In the genomic region with DNA sequence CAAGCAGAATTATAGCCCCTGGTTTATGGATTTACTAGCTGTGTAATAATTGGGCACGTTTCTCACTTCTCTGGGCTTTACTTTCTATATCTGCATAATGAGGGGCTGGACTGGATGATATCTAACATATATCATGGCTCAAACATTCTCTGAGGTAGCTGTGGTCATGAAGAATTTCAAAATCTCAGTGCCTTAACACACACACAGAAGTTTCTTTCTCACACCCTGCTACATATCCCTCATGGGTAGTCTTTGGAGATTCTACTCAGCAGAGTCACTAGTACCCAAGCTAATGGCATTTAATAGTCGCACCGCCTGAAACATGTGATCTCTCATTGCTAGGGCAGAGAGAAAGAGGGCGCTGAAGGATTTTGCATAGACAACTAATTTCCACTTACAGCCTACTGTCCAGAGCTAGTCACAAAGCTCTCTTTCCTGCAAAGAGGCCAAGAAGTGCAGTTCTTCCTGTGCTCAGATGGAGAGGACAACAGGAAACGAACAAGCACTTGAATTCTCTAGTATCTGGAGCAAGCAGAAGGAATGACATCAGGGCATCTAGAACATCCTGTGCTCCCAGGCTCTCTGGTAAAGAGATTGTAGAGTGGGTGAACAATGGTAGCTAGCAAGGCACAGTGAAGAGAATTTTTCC, we compare ENCODE assay signal across 8 cellular contexts.
A peak's percentile ranks its signal among the peaks of the same experiment; 100 is the strongest.
DNase-seq lines count a peak whose midpoint lies in the region; ATAC-seq and TF ChIP-seq lines count a peak whose summit lies in the region.

No MANE protein-coding gene starts in this region.

- H3K4me3 Mint-ChIP-seq in neural crest cell (no peak overlapping the region), natural killer cell (no peak overlapping the region)

- no peaks in the 10 kb centered on the region for H3K36me3 Mint-ChIP-seq in neural crest cell (ENCODE audit: low read depth)
- H3K36me3 Mint-ChIP-seq in natural killer cell: no peaks in the 10 kb centered on the region

- H3K27me3 Mint-ChIP-seq in neural crest cell (ENCODE audit: low read depth) (no peaks in the 10 kb centered on the region), natural killer cell (ENCODE audit: low read depth in 2 of 2) (no peaks in the 10 kb centered on the region)

- H3K4me1 Mint-ChIP-seq in neural crest cell (peaks cover 19% of the 10 kb centered on the region), natural killer cell (no peaks in the 10 kb centered on the region)

- DNase-seq in AG20443 (ENCODE audit: low spot score): peak; percentile 48
- DNase-seq in OCI-M1 (lab: John Stamatoyannopoulos, UW): peak; percentile 24
- peak; percentile 79 for DNase-seq in fibroblast of the aortic adventitia (ENCODE audit: low read depth)
- DNase-seq in neural crest cell (ENCODE audit: low read depth, low spot score): no peak
- DNase-seq in stimulated activated CD4-positive, alpha-beta T cell treated with anti-CD3 and anti-CD28 coated beads, Interleukin-1b, Interleukin-23, amount 100 ng/mL, for 48 hours: no peak
- no peak for DNase-seq in natural killer cell

- intact Hi-C loops in natural killer cell (cut with micrococcal nuclease): no loop called here

- no peak overlapping the region for H3K4me3 ChIP-seq in fibroblast of the aortic adventitia (ENCODE audit: low read depth, low read length)

- H3K27ac Mint-ChIP-seq in neural crest cell (ENCODE audit: unreplicated experiment) (peak overlapping the region; percentile 29), natural killer cell (no peak overlapping the region)

- H3K9me3 Mint-ChIP-seq in neural crest cell: peaks cover 3% of the 10 kb centered on the region
- peaks cover 3 to 5% of the 10 kb centered on the region in 2 donors for H3K9me3 Mint-ChIP-seq in natural killer cell

- ATAC-seq in HG02588 (IDR thresholded peaks at IDR 0.05; ENCODE audit: unreplicated experiment): no peak
- no peak for ATAC-seq in natural killer cell
- no peak for ATAC-seq in GM18861 (IDR thresholded peaks at IDR 0.05; ENCODE audit: unreplicated experiment)

- TF ChIP-seq CTCF in fibroblast of the aortic adventitia (IDR thresholded peaks at IDR 0.05; ENCODE audit: insufficient read depth, low read length) (peak; percentile 14), neural crest cell (conservative IDR thresholded peaks at IDR 0.05) (no peak), natural killer cell (IDR thresholded peaks at IDR 0.05) (no peak)

Comparison
In these comparisons a context has a peak if more than half of its experiments do, and no peak if none do; other contexts are left out.
1. DNase-seq: peak in AG20443 (single experiment), OCI-M1 (single experiment) and fibroblast of the aortic adventitia (single experiment); none in neural crest cell (single experiment), stimulated activated CD4-positive, alpha-beta T cell treated with anti-CD3 and anti-CD28 coated beads, Interleukin-1b, Interleukin-23, amount 100 ng/mL, for 48 hours (single experiment) and natural killer cell (single experiment).